In the genomic region with DNA sequence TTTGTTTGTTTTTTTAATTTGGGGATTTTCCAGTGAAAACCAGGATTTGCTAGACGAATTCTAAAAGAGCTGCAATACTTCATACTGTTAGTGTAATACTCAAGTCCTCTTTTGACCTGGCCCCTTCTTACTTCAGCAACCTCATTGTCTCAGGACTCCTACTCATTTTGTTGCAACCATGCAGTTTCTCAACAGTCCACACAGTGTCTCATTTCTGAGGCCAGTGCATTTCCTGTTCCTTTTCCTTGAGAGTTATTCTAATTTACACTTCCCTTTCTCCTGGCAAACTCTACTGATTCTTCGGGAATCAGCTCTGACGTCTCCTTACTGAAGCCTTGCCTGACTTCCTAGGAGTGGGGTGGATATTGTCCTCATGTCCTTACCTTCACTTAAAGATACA, we compare ENCODE assay signal across 15 cellular contexts. TPM values are rescaled to one million over a fixed set of nuclear protein-coding genes. Genes with fewer than 3 reads are reported as not detected.
DNase-seq lines count a peak whose midpoint lies in the region; ATAC-seq, FAIRE-seq and TF ChIP-seq lines count a peak whose summit lies in the region.
"Had no signal": no experiment of that assay in that cellular context is flagged by ENCODE, and none has a peak within 500 bp of the region (broad histone marks: within the 10 kb centered on the region; RNA-seq: fewer than 3 reads in every experiment).

No MANE protein-coding gene starts in this region.

- no peaks in the 10 kb centered on the region for H3K9me3 Mint-ChIP-seq in T-cell
- H3K9me3 Mint-ChIP-seq: activated CD4-positive, alpha-beta memory T cell treated with anti-CD3 and anti-CD28 coated beads for 36 hours had no signal

- no peak overlapping the region for H3K4me3 ChIP-seq in AG10803 (ENCODE audit: low read length)
- H3K4me3 ChIP-seq: esophagus squamous epithelium, Peyer's patch had no signal

- H3K4me1 ChIP-seq in foreskin keratinocyte: no peaks in the 10 kb centered on the region
- H3K4me1 ChIP-seq: esophagus squamous epithelium, Peyer's patch had no signal

- TF ChIP-seq CTCF in AG10803 (conservative IDR thresholded peaks at IDR 0.05; ENCODE audit: low read length): no peak
- TF ChIP-seq CTCF in foreskin keratinocyte (conservative IDR thresholded peaks at IDR 0.05): peak; percentile 15

- intact Hi-C loops in posterior vena cava (cut with DNase I): no loop called here

- no peaks in the 10 kb centered on the region for H3K27me3 Mint-ChIP-seq in T-cell
- H3K27me3 Mint-ChIP-seq: activated CD4-positive, alpha-beta memory T cell treated with anti-CD3 and anti-CD28 coated beads for 36 hours had no signal

- CTCF ChIA-PET in T-cell (lab: Charles Lee): no interaction called here

- no peak overlapping the region for H3K27ac Mint-ChIP-seq in T-cell
- H3K27ac Mint-ChIP-seq: activated CD4-positive, alpha-beta memory T cell treated with anti-CD3 and anti-CD28 coated beads for 36 hours had no signal

- POLR2A ChIA-PET in T-cell (lab: Charles Lee): no interaction called here

- ATAC-seq in foreskin keratinocyte (peak; percentile 19), T-cell (replicated peaks in 1 of 4) (no peak)

- H3K36me3 Mint-ChIP-seq in T-cell: peaks cover 57% of the 10 kb centered on the region

- H3K4me1 Mint-ChIP-seq in T-cell: no peaks in the 10 kb centered on the region

- H3K27ac ChIP-seq in foreskin keratinocyte: no peak overlapping the region
- H3K27ac ChIP-seq: esophagus squamous epithelium, Peyer's patch had no signal

- in situ Hi-C loops in ACHN (cut with HindIII; ENCODE audit: low pct_ligation_motif_present, low pct_unique_long_range_greater_than_20kb, low sequenced_read_pairs): no loop called here

- no peaks in the 10 kb centered on the region for H3K27me3 ChIP-seq in foreskin keratinocyte
- H3K27me3 ChIP-seq: esophagus squamous epithelium, Peyer's patch had no signal

- H3K4me3 Mint-ChIP-seq in T-cell: no peak overlapping the region
- H3K4me3 Mint-ChIP-seq: activated CD4-positive, alpha-beta memory T cell treated with anti-CD3 and anti-CD28 coated beads for 36 hours had no signal

- DNase-seq in AG10803 (ENCODE audit: low read depth) (peak; percentile 7), HCEC 1CT (peak; percentile 7), SKM-1 treated with dmso at 0.1 percent for 144 hours (lab: John Stamatoyannopoulos, UW; ENCODE audit: unreplicated experiment) (peak; percentile 87), foreskin keratinocyte (no peak), ACHN (no peak), posterior vena cava (ENCODE audit: low spot score) (no peak), GM19239 (ENCODE audit: insufficient read length, low spot score) (no peak), T-cell (no peak)
- DNase-seq: activated CD4-positive, alpha-beta memory T cell treated with anti-CD3 and anti-CD28 coated beads for 36 hours; activated naive CD4-positive, alpha-beta T cell; central memory CD4-positive, alpha-beta T cell; esophagus squamous epithelium; H7; Peyer's patch; T1000 had no signal

- no peak for FAIRE-seq in GM19239 (lab: Jason Lieb, UNC)

RNA-seq across cellular contexts. Expression of gene NSUN3, which starts 35.6 kb away (rescaled TPM):
- total RNA-seq in foreskin keratinocyte: 6.1 and 7.9 TPM in 2 replicates
- 1.6 and 2.0 TPM in 2 replicates for polyA plus RNA-seq in foreskin keratinocyte
- total RNA-seq in posterior vena cava: 10 to 100 TPM; 11.8 to 12.1 TPM
- total RNA-seq in T-cell: 10 to 100 TPM; 15.8 to 20.0 (median 18.4) TPM

RNA-seq across cellular contexts. Expression of gene DHFR2, which starts 35.8 kb away (rescaled TPM):
- total RNA-seq in foreskin keratinocyte: 3.3 and 3.4 TPM in 2 replicates
- polyA plus RNA-seq in foreskin keratinocyte: 1.0 and 1.2 TPM in 2 replicates
- 1 to 10 TPM; 5.2 to 7.1 TPM for total RNA-seq in posterior vena cava
- 10 to 100 TPM in 1 of 5 donors, 1 to 10 TPM in 4; 3.5 to 11.4 (median 8.6) TPM for total RNA-seq in T-cell

Comparison
In these comparisons a context has a peak if more than half of its experiments do, and no peak if none do; other contexts are left out.
1. DNase-seq: peak in AG10803 (single experiment), HCEC 1CT (single experiment) and SKM-1 treated with dmso at 0.1 percent for 144 hours (single experiment); none in foreskin keratinocyte (0 of 2), ACHN (single experiment), posterior vena cava (single experiment), GM19239 (single experiment) and T-cell (0 of 34).